8 cellular contexts compared by ENCODE assay signal in the genomic region with DNA sequence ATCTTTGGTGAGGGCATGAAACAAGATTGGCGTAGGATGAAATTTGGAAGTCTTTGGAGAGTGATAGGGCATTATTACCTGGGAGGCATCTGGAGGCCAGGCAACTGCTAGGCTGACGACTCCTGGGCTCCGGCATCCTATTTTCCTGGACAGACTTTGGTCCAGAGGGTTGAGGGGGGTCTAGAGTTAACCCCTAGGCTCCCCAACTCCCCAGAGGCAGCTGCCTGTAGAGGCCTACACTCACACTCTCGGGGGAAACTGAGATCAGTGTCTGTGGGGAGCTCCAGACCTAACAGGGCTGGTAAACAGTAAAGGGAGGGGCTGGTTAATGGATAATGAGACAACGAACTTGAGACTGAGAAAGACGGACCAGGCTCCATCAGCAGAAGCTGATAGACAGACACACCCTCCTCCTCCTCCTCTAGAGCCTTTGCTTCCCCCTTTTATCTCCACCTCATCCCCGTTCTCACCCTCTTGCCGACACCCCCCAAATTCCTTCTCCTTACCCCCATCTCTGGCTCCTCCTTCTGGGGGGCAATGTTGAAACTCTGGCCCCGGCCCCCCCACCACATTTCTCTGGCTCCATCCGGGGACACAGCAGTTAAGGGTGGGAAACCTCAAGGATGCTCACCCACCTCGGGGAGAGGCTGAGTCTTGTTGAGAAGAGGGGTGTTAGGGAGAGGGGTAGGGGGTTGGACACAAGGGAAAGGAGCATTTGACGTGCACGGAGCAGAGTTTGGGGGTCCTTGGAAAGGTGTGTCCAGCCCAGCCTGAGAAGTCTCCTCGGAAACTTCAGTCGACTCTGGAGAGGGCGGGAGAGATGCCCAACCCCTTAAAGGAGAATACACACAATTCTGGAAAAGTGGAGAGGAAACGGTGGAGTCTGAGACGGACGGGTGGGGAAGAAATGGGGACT. TPM values are rescaled to one million over a fixed set of nuclear protein-coding genes. Genes with fewer than 3 reads are reported as not detected.
DNase-seq lines count a peak whose midpoint lies in the region; ATAC-seq and TF ChIP-seq lines count a peak whose summit lies in the region.
"Had no signal": no experiment of that assay in that cellular context is flagged by ENCODE, and none has a peak within 500 bp of the region (broad histone marks: within the 10 kb centered on the region; RNA-seq: fewer than 3 reads in every experiment).

A gene with protein sequence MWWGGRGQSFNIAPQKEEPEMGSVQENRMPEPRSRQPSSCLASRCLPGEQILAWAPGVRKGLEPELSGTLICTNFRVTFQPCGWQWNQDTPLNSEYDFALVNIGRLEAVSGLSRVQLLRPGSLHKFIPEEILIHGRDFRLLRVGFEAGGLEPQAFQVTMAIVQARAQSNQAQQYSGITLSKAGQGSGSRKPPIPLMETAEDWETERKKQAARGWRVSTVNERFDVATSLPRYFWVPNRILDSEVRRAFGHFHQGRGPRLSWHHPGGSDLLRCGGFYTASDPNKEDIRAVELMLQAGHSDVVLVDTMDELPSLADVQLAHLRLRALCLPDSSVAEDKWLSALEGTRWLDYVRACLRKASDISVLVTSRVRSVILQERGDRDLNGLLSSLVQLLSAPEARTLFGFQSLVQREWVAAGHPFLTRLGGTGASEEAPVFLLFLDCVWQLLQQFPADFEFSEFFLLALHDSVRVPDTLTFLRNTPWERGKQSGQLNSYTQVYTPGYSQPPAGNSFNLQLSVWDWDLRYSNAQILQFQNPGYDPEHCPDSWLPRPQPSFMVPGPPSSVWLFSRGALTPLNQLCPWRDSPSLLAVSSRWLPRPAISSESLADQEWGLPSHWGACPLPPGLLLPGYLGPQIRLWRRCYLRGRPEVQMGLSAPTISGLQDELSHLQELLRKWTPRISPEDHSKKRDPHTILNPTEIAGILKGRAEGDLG (minus strand): TSS at position 804 of the 916 bp plus-strand sequence. CDS start 232 bp downstream, at position 572.

- ATAC-seq in SK-N-SH treated with all-trans-retinoic acid at 6 μM for 48 hours (peak; percentile 68), HG02678 (IDR thresholded peaks at IDR 0.05; ENCODE audit: unreplicated experiment) (no peak), GM21529 (IDR thresholded peaks at IDR 0.05; ENCODE audit: unreplicated experiment) (no peak)

- H2AFZ ChIP-seq in fibroblast of lung (ENCODE audit: low read length): peak within 1 kb of the TSS; percentile 86

- peak within 1 kb of the TSS; percentile 49 for H3K27ac ChIP-seq in fibroblast of lung (ENCODE audit: insufficient read depth, low read length)

- H3K9ac ChIP-seq in fibroblast of lung (ENCODE audit: insufficient read depth, low read length): peak within 1 kb of the TSS; percentile 51

- H3K9me3 ChIP-seq in fibroblast of lung (ENCODE audit: control insufficient read depth, insufficient read depth, low read depth, low read length): no peaks in the 10 kb centered on the region

- TF ChIP-seq CTCF in fibroblast of lung (conservative IDR thresholded peaks at IDR 0.05 in 1 of 2, IDR thresholded peaks at IDR 0.05 in 1 of 2; ENCODE audit: low read depth in 1 of 2, low read length in 2 of 2): no peak

- no peaks in the 10 kb centered on the region for H3K36me3 ChIP-seq in fibroblast of lung (ENCODE audit: control insufficient read depth, insufficient read depth, low read length)

- DNase-seq in HCEC 1CT (peak; percentile 34), fibroblast of lung (ENCODE audit: low read depth in 2 of 2) (peak; percentile 44 to 52), occipital lobe (lab: John Stamatoyannopoulos, UW) (peak; percentile 16), CD1c-positive myeloid dendritic cell (ENCODE audit: extremely low spot score) (no peak)
- DNase-seq: activated B cell treated with CpG ODN at 0.5 μM for 24 hours had no signal

- H3K4me2 ChIP-seq in fibroblast of lung (ENCODE audit: extremely low read depth, insufficient read depth, low read length): peak within 1 kb of the TSS; percentile 91

- H3K27me3 ChIP-seq in fibroblast of lung (ENCODE audit: control insufficient read depth, insufficient read depth, low read length): no peaks in the 10 kb centered on the region

- no peaks in the 10 kb centered on the region for H4K20me1 ChIP-seq in fibroblast of lung (ENCODE audit: control insufficient read depth, extremely low read depth, insufficient read depth, low read length)

- H3K4me3 ChIP-seq in fibroblast of lung (replicated peaks in 1 of 4; ENCODE audit: control extremely low read depth in 1 of 4, insufficient read depth in 1 of 4, low read depth in 3 of 4, low read length in 4 of 4): peak within 1 kb of the TSS; percentile 72 to 80 (median 78)

- H3K79me2 ChIP-seq in fibroblast of lung (ENCODE audit: control insufficient read depth, insufficient read depth, low read length): peaks cover 3% of the 10 kb centered on the region

- peaks cover 14% of the 10 kb centered on the region for H3K4me1 ChIP-seq in fibroblast of lung (ENCODE audit: control insufficient read depth, extremely low read depth, insufficient read depth, low read length)

TF ChIP-seq in SK-N-SH treated with all-trans-retinoic acid at 6 μM for 48 hours, 23 proteins besides CTCF, POLR2A, EP300 and RAD21:
- peak; percentile 15; the same call in 1 of the 2 replicates for TF ChIP-seq TOX (CRISPR knock-in tag; IDR thresholded peaks at IDR 0.05; ENCODE audit: borderline replicate concordance)
- no peak for TF ChIP-seq PPARA (CRISPR knock-in tag; IDR thresholded peaks at IDR 0.05; ENCODE audit: borderline replicate concordance)

RNA-seq across cellular contexts. Expression of the gene that starts here (rescaled TPM):
- total RNA-seq in fibroblast of lung: 5.6 and 14.0 TPM in 2 replicates
- 14.5 and 17.5 TPM in 2 replicates for polyA plus RNA-seq in fibroblast of lung
- polyA plus RNA-seq in fibroblast of lung (2012): 9.8 and 11.7 TPM in 2 replicates
- polyA minus RNA-seq in fibroblast of lung (ENCODE audit: low replicate concordance): 24.2 and 42.0 TPM in 2 replicates
- 1.7 TPM for total RNA-seq in occipital lobe
- total RNA-seq: activated B cell treated with CpG ODN at 0.5 μM for 24 hours had no signal
